Comparison of ENCODE assay signal across 8 cellular contexts in the genomic region with DNA sequence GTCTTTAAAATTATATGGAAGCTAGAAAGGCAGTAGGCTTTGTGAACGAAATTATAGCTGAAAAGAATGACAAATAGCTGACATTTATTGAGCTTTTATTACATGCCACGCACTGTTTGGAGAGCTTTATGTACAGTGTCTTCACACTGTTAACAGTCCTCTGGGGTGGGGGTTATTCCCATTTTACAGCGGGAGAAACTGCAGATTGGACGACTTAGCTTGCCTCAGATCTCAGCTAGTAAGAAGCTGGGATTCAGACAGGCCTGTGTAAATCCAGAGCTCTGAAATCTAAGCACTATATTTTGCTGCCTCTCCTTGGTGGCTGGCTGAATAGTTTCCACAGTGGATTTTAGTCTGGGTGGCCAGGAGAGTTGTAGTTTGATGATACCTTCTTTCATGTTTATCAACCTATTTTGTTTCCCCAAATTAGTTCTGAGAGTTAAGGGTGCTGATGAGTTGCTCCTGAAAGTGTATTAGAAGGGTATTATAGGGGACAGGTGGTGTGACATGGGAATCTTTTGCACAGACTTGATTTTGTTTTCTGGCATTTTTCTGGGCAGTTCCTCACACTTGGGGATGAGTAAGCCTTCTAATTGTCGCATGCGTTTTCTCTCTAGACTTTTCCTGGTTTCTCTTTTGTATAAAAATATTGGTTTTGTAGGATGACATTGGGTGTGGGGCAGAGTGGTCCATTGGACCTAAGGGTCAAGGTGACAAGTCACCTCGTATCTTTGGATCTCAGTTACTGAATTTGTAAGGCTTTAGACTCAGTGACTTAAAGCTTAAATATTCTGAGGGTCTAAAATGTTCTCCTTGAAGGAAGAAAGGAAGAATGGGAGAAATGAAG. TPM values are rescaled to one million over a fixed set of nuclear protein-coding genes. Genes with fewer than 3 reads are reported as not detected.
DNase-seq lines count a peak whose midpoint lies in the region; ATAC-seq, FAIRE-seq and TF ChIP-seq lines count a peak whose summit lies in the region.

No MANE protein-coding gene starts in this region.

- no peaks in the 10 kb centered on the region for H3K9me3 ChIP-seq in NT2/D1 (ENCODE audit: insufficient read depth, low read length)
- no peaks in the 10 kb centered on the region for H3K9me3 ChIP-seq in endothelial cell of umbilical vein (replicated peaks; ENCODE audit: control insufficient read depth, insufficient read depth, low read length)

- peaks cover 8% of the 10 kb centered on the region for H3K27me3 Mint-ChIP-seq in activated CD4-positive, alpha-beta memory T cell treated with anti-CD3 and anti-CD28 coated beads, Interleukin-2, amount 10 ng/mL, durations not matched to agents 7 days and 5 days
- H3K27me3 Mint-ChIP-seq in activated CD4-positive, alpha-beta memory T cell treated with anti-CD3 and anti-CD28 coated beads for 36 hours: peaks cover 4% of the 10 kb centered on the region
- H3K27me3 Mint-ChIP-seq in naive B cell: no peaks in the 10 kb centered on the region

- no peak overlapping the region for H3K4me3 Mint-ChIP-seq in activated CD4-positive, alpha-beta memory T cell treated with anti-CD3 and anti-CD28 coated beads, Interleukin-2, amount 10 ng/mL, durations not matched to agents 7 days and 5 days
- no peak overlapping the region for H3K4me3 Mint-ChIP-seq in activated CD4-positive, alpha-beta memory T cell treated with anti-CD3 and anti-CD28 coated beads for 36 hours
- peak overlapping the region in 1 of 8 donors; percentile 99 for H3K4me3 Mint-ChIP-seq in naive B cell

- ATAC-seq in naive B cell (ENCODE audit: low read depth in 2 of 2) (no peak), HG02763 (IDR thresholded peaks at IDR 0.05; ENCODE audit: unreplicated experiment) (no peak)

- no peaks in the 10 kb centered on the region for H3K9me3 Mint-ChIP-seq in activated CD4-positive, alpha-beta memory T cell treated with anti-CD3 and anti-CD28 coated beads, Interleukin-2, amount 10 ng/mL, durations not matched to agents 7 days and 5 days
- H3K9me3 Mint-ChIP-seq in activated CD4-positive, alpha-beta memory T cell treated with anti-CD3 and anti-CD28 coated beads for 36 hours: no peaks in the 10 kb centered on the region
- H3K9me3 Mint-ChIP-seq in naive B cell: no peaks in the 10 kb centered on the region

- H3K4me3 ChIP-seq in NT2/D1 (ENCODE audit: insufficient read length, low read depth): peak overlapping the region; percentile 95
- H3K4me3 ChIP-seq in endothelial cell of umbilical vein (replicated peaks in 1 of 3; ENCODE audit: insufficient read depth in 1 of 3, low read depth in 1 of 3, low read length in 3 of 3): peak overlapping the region; percentile 72 to 94 (median 92)

- H3K36me3 ChIP-seq in NT2/D1 (ENCODE audit: insufficient read depth, insufficient read length, low read length) (no peaks in the 10 kb centered on the region), endothelial cell of umbilical vein (ENCODE audit: control insufficient read depth in 2 of 2, extremely low read depth in 1 of 2, insufficient read depth in 2 of 2, low read length in 2 of 2) (no peaks in the 10 kb centered on the region)

- peaks cover 63% of the 10 kb centered on the region for H3K79me2 ChIP-seq in endothelial cell of umbilical vein (ENCODE audit: control insufficient read depth, insufficient read depth, low read length)

- peak overlapping the region; percentile 89 for H3K27ac ChIP-seq in endothelial cell of umbilical vein (ENCODE audit: insufficient read depth, low read depth, low read length)

- H3K9ac ChIP-seq in NT2/D1 (ENCODE audit: insufficient read length, low read depth) (peak overlapping the region; percentile 98), endothelial cell of umbilical vein (replicated peaks; ENCODE audit: extremely low read depth, insufficient read depth, low read length) (peak overlapping the region; percentile 94)

- H3K9me1 ChIP-seq in endothelial cell of umbilical vein (replicated peaks; ENCODE audit: control insufficient read depth, extremely low read depth, insufficient read depth, low read length): no peaks in the 10 kb centered on the region

- H3K4me2 ChIP-seq in endothelial cell of umbilical vein (ENCODE audit: insufficient read depth, low read length): peak overlapping the region; percentile 83

- no peak for FAIRE-seq in endothelial cell of umbilical vein (lab: Jason Lieb, UNC)

- CTCF ChIA-PET in activated CD4-positive, alpha-beta memory T cell treated with anti-CD3 and anti-CD28 coated beads, Interleukin-2, amount 10 ng/mL, durations not matched to agents 7 days and 5 days (lab: Charles Lee): interaction anchor here (0.5 to 2.3 kb wide), 11 partner anchors 15 to 172 kb away, joined by 3 to 7 read pairs (median 5); no protein-coding TSS in a partner anchor
- CTCF ChIA-PET in activated CD4-positive, alpha-beta memory T cell treated with anti-CD3 and anti-CD28 coated beads for 36 hours (lab: Charles Lee): interaction anchor here (0.7 to 1.8 kb wide), 8 partner anchors 40 to 544 kb away, joined by 3 to 11 read pairs (median 4); no protein-coding TSS in a partner anchor
- CTCF ChIA-PET in endothelial cell of umbilical vein (lab: Charles Lee): interaction anchor here (0.5 to 7.0 kb wide), 18 partner anchors 18 to 1547 kb away, joined by 3 to 79 read pairs (median 4); no protein-coding TSS in a partner anchor

- POLR2A ChIA-PET in activated CD4-positive, alpha-beta memory T cell treated with anti-CD3 and anti-CD28 coated beads, Interleukin-2, amount 10 ng/mL, durations not matched to agents 7 days and 5 days (lab: Charles Lee): interaction anchor here (0.9 to 2.4 kb wide), 6 partner anchors 8 to 207 kb away, joined by 3 to 13 read pairs (median 4); partner anchors contain the start of gene FARSB
- POLR2A ChIA-PET in activated CD4-positive, alpha-beta memory T cell treated with anti-CD3 and anti-CD28 coated beads for 36 hours (lab: Charles Lee): interaction anchor here (1.4 kb wide), 1 partner anchor 73 kb away, joined by 4 read pairs; no protein-coding TSS in a partner anchor
- POLR2A ChIA-PET in endothelial cell of umbilical vein (lab: Charles Lee): interaction anchor here (0.5 to 1.1 kb wide), 2 partner anchors 28 to 65 kb away, joined by 4 read pairs; no protein-coding TSS in a partner anchor

- H3K4me1 ChIP-seq in NT2/D1 (ENCODE audit: insufficient read depth, insufficient read length) (peaks cover 7% of the 10 kb centered on the region), endothelial cell of umbilical vein (ENCODE audit: control insufficient read depth, extremely low read depth, insufficient read depth, low read length) (peaks cover 38% of the 10 kb centered on the region)

- H3K4me1 Mint-ChIP-seq in activated CD4-positive, alpha-beta memory T cell treated with anti-CD3 and anti-CD28 coated beads, Interleukin-2, amount 10 ng/mL, durations not matched to agents 7 days and 5 days: peaks cover 14% of the 10 kb centered on the region
- H3K4me1 Mint-ChIP-seq in activated CD4-positive, alpha-beta memory T cell treated with anti-CD3 and anti-CD28 coated beads for 36 hours (ENCODE audit: low read depth): peaks cover 5% of the 10 kb centered on the region
- H3K4me1 Mint-ChIP-seq in naive B cell: peaks cover 9 to 19% (median 15%) of the 10 kb centered on the region in 3 donors

- H3K27ac Mint-ChIP-seq in activated CD4-positive, alpha-beta memory T cell treated with anti-CD3 and anti-CD28 coated beads, Interleukin-2, amount 10 ng/mL, durations not matched to agents 7 days and 5 days: peak overlapping the region; percentile 78
- H3K27ac Mint-ChIP-seq in activated CD4-positive, alpha-beta memory T cell treated with anti-CD3 and anti-CD28 coated beads for 36 hours: no peak overlapping the region
- peak overlapping the region in 5 of 6 donors; percentile 90 to 96 (median 95) for H3K27ac Mint-ChIP-seq in naive B cell

- H2AFZ ChIP-seq in endothelial cell of umbilical vein (ENCODE audit: low read depth, low read length): no peak overlapping the region

- no peak for DNase-seq in activated CD4-positive, alpha-beta memory T cell treated with anti-CD3 and anti-CD28 coated beads, Interleukin-2, amount 10 ng/mL, durations not matched to agents 7 days and 5 days
- no peak for DNase-seq in activated CD4-positive, alpha-beta memory T cell treated with anti-CD3 and anti-CD28 coated beads for 36 hours
- DNase-seq in NT2/D1 (ENCODE audit: low read depth, low spot score) (no peak), endothelial cell of umbilical vein (ENCODE audit: low read depth, low spot score) (no peak), naive B cell (no peak)
- DNase-seq in central memory CD4-positive, alpha-beta T cell: no peak
- DNase-seq in activated naive CD4-positive, alpha-beta T cell (lab: John Stamatoyannopoulos, UW): no peak

- dilution Hi-C loops in endothelial cell of umbilical vein (cut with MboI; ENCODE audit: extremely low pct_ligation_motif_present, low sequenced_read_pairs): no loop called here

- BruUV-seq in endothelial cell of umbilical vein (replicated peaks; lab: Mats Ljungman, UMichigan): TSS peak; percentile 41

- peaks cover 13% of the 10 kb centered on the region for H4K20me1 ChIP-seq in endothelial cell of umbilical vein (replicated peaks; ENCODE audit: control insufficient read depth, extremely low read depth, insufficient read depth, low read length)

- TF ChIP-seq CTCF in endothelial cell of umbilical vein (IDR thresholded peaks at IDR 0.05; ENCODE audit: extremely low read depth in 1 of 2, insufficient read depth in 1 of 2, low read depth in 1 of 2, low read length in 2 of 2): no peak

- no peak for TF ChIP-seq POLR2A in endothelial cell of umbilical vein (IDR thresholded peaks at IDR 0.05; ENCODE audit: low read depth, low read length)

- no peaks in the 10 kb centered on the region for H3K27me3 ChIP-seq in NT2/D1 (ENCODE audit: insufficient read depth, insufficient read length)
- no peaks in the 10 kb centered on the region for H3K27me3 ChIP-seq in endothelial cell of umbilical vein (ENCODE audit: control insufficient read depth in 2 of 2, insufficient read depth in 2 of 2, low read length in 2 of 2)

- intact Hi-C loops in activated CD4-positive, alpha-beta memory T cell treated with anti-CD3 and anti-CD28 coated beads for 36 hours (cut with micrococcal nuclease): loop anchor here (5.0 kb wide), 4 partner anchors 40 to 1085 kb away; partner anchors contain the start of gene WDFY1
- intact Hi-C loops in endothelial cell of umbilical vein (cut with micrococcal nuclease): no loop called here

- H3K36me3 Mint-ChIP-seq in activated CD4-positive, alpha-beta memory T cell treated with anti-CD3 and anti-CD28 coated beads, Interleukin-2, amount 10 ng/mL, durations not matched to agents 7 days and 5 days (ENCODE audit: low read depth): peaks cover 3% of the 10 kb centered on the region
- H3K36me3 Mint-ChIP-seq in activated CD4-positive, alpha-beta memory T cell treated with anti-CD3 and anti-CD28 coated beads for 36 hours: peaks cover 2% of the 10 kb centered on the region
- H3K36me3 Mint-ChIP-seq in naive B cell: no peaks in the 10 kb centered on the region

RNA-seq across cellular contexts. Expression of gene ACSL3, which starts 1.5 kb away (rescaled TPM):
- 10 to 100 TPM; 49.5 to 57.2 TPM for total RNA-seq in activated CD4-positive, alpha-beta memory T cell treated with anti-CD3 and anti-CD28 coated beads, Interleukin-2, amount 10 ng/mL, durations not matched to agents 7 days and 5 days
- total RNA-seq in activated CD4-positive, alpha-beta memory T cell treated with anti-CD3 and anti-CD28 coated beads for 36 hours: 10 to 100 TPM; 48.7 to 57.2 TPM
- total RNA-seq in endothelial cell of umbilical vein: 139 and 142 TPM in 2 replicates
- polyA plus RNA-seq in endothelial cell of umbilical vein (41.5 and 58.7 TPM in 2 replicates), naive B cell (ENCODE audit: low read depth in 6 of 6) (10 to 100 TPM; 20.1 to 36.4 (median 29.2) TPM)
- 41.7 and 45.9 TPM in 2 replicates for polyA plus RNA-seq in endothelial cell of umbilical vein (2011; cell fraction: cytosol; rRNA removed)
- 45.1 and 51.4 TPM in 2 replicates for polyA plus RNA-seq in endothelial cell of umbilical vein (2011; cell fraction: nucleus; rRNA removed)
- 86.6 and 98.4 TPM in 2 replicates for polyA plus RNA-seq in endothelial cell of umbilical vein (2012)
- polyA minus RNA-seq in endothelial cell of umbilical vein: 167 and 172 TPM in 2 replicates
- polyA minus RNA-seq in endothelial cell of umbilical vein (2011; cell fraction: cytosol; rRNA and poly(A)+ RNA removed): 43.2 TPM
- 79.5 and 85.9 TPM in 2 replicates for polyA minus RNA-seq in endothelial cell of umbilical vein (2011; cell fraction: nucleus; rRNA and poly(A)+ RNA removed)
